ENCODE assay signal across 15 cellular contexts in the genomic region with DNA sequence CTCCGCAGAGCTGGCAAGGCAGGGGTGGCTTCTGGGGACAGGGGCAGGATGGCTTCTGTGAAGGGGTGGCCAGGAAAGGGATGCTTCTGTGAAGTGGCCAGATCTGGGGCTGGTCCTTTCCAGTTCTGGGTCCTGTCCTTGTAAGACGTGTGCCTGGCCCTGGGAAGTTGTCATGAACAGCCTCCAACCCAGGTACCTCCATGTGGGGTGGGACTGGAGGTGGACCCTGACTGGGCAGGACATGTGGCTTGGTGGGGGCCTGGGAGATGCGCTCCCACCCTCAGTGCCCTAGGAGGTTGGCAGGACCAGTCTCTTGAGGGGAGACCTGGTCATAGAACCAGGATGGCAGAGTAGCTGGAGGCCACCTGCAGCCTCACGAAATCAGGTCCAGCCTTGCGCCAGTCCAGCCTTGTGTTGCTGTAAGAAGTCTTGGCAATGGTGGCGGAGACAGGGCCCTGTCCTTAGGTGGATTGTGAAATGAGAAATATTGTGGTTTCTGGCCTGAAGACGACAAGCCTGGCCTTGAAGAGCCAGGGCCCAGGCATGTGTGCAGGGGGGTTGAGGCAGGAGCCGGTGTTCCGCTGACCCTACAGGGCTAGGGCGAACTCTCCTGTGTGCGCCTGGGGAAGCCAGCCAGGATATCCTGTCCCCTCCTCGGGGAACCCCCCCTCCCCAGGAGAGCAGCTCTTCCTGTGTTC. TPM values are rescaled to one million over a fixed set of nuclear protein-coding genes. Genes with fewer than 3 reads are reported as not detected.
DNase-seq lines count a peak whose midpoint lies in the region; ATAC-seq and TF ChIP-seq lines count a peak whose summit lies in the region.
"Had no signal": no experiment of that assay in that cellular context is flagged by ENCODE, and none has a peak within 500 bp of the region (broad histone marks: within the 10 kb centered on the region; RNA-seq: fewer than 3 reads in every experiment).

No MANE protein-coding gene starts in this region.

- no peaks in the 10 kb centered on the region for H3K27me3 Mint-ChIP-seq in activated naive CD4-positive, alpha-beta T cell treated with anti-CD3 and anti-CD28 coated beads, Interleukin-2, amount 50 U/mL, for 24 hours
- H3K27me3 Mint-ChIP-seq in osteocyte (ENCODE audit: unreplicated experiment) = peaks cover 34% of the 10 kb centered on the region

- H3K9me2 ChIP-seq in MM.1S (replicated peaks; ENCODE audit: insufficient read depth, low read length) = no peaks in the 10 kb centered on the region

- peaks cover 32 to 47% (median 40%) of the 10 kb centered on the region in 10 experiments for H3K4me1 ChIP-seq in BLaER1 treated with 17β-estradiol and CSF1 and Interleukin-3, amounts not matched to agents 10 nM and 100 nM
- H3K4me1 ChIP-seq in MM.1S (ENCODE audit: low read length) (peaks cover 14% of the 10 kb centered on the region), mucosa of rectum (ENCODE audit: control insufficient read depth in 2 of 2, insufficient read depth in 2 of 2, low read length in 2 of 2) (peaks cover 24 to 28% of the 10 kb centered on the region in 2 donors)

- peak overlapping the region; percentile 24 to 78 (median 66); a peak in 21 of 22 replicates for H3K27ac ChIP-seq in BLaER1 treated with 17β-estradiol and CSF1 and Interleukin-3, amounts not matched to agents 10 nM and 100 nM
- H3K27ac ChIP-seq in MM.1S (ENCODE audit: low read length) (no peak overlapping the region), mucosa of rectum (ENCODE audit: low read depth in 2 of 2, low read length in 2 of 2) (no peak overlapping the region)
- H3K27ac ChIP-seq: cardiac muscle cell had no signal

- H3K4me3 ChIP-seq in BLaER1 treated with 17β-estradiol and CSF1 and Interleukin-3, amounts not matched to agents 10 nM and 100 nM = peak overlapping the region; percentile 28 to 81 (median 70); a peak in 19 of 20 replicates
- H3K4me3 ChIP-seq in MM.1S (ENCODE audit: low read length) (no peak overlapping the region), mucosa of rectum (ENCODE audit: low read length in 2 of 2) (peak overlapping the region; percentile 37 to 63)
- H3K4me3 ChIP-seq: cardiac muscle cell had no signal

- H3K9me3 ChIP-seq in BLaER1 treated with 17β-estradiol and CSF1 and Interleukin-3, amounts not matched to agents 10 nM and 100 nM (replicated peaks in 1 of 11) = no peaks in the 10 kb centered on the region
- no peaks in the 10 kb centered on the region for H3K9me3 ChIP-seq in MM.1S (replicated peaks; ENCODE audit: insufficient read depth, low read length)
- no peaks in the 10 kb centered on the region for H3K9me3 ChIP-seq in mucosa of rectum (ENCODE audit: control insufficient read depth in 2 of 2, low read length in 2 of 2)

- H3F3A ChIP-seq in MM.1S (ENCODE audit: insufficient read depth, low read length) = peaks cover 5% of the 10 kb centered on the region; the same call in 1 of the 2 replicates

- peak overlapping the region; percentile 90 for H3K4me3 Mint-ChIP-seq in activated naive CD4-positive, alpha-beta T cell treated with anti-CD3 and anti-CD28 coated beads, Interleukin-2, amount 50 U/mL, for 24 hours
- no peak overlapping the region for H3K4me3 Mint-ChIP-seq in osteocyte (ENCODE audit: unreplicated experiment)

- peak overlapping the region; percentile 86 to 99 (median 97) for H3K4me2 ChIP-seq in BLaER1 treated with 17β-estradiol and CSF1 and Interleukin-3, amounts not matched to agents 10 nM and 100 nM
- H3K4me2 ChIP-seq in MM.1S (ENCODE audit: low read depth, low read length) = peak overlapping the region; percentile 96

- no peak for TF ChIP-seq CTCF in MM.1S (IDR thresholded peaks at IDR 0.05; ENCODE audit: low read length)
- TF ChIP-seq CTCF in osteocyte (IDR thresholded peaks at IDR 0.05) = no peak

- H3K9ac ChIP-seq in BLaER1 treated with 17β-estradiol and CSF1 and Interleukin-3, amounts not matched to agents 10 nM and 100 nM = peak overlapping the region; percentile 33 to 83 (median 76); a peak in 20 of 22 replicates
- H3K9ac ChIP-seq in MM.1S (ENCODE audit: low read length) (no peak overlapping the region), mucosa of rectum (ENCODE audit: low read depth in 1 of 2, low read length in 2 of 2) (peak overlapping the region; percentile 32 to 74)

- no peaks in the 10 kb centered on the region; a peak in 1 of 22 replicates for H3K36me3 ChIP-seq in BLaER1 treated with 17β-estradiol and CSF1 and Interleukin-3, amounts not matched to agents 10 nM and 100 nM
- no peaks in the 10 kb centered on the region for H3K36me3 ChIP-seq in MM.1S (replicated peaks; ENCODE audit: insufficient read depth, low read length)
- H3K36me3 ChIP-seq in mucosa of rectum (ENCODE audit: control insufficient read depth in 2 of 2, insufficient read depth in 2 of 2, low read length in 2 of 2) = no peaks in the 10 kb centered on the region
- H3K36me3 ChIP-seq: cardiac muscle cell, tibial nerve had no signal

- H3K79me2 ChIP-seq in MM.1S (ENCODE audit: low read length) = peaks cover 56% of the 10 kb centered on the region

- peaks cover 41% of the 10 kb centered on the region for H3K4me1 Mint-ChIP-seq in activated naive CD4-positive, alpha-beta T cell treated with anti-CD3 and anti-CD28 coated beads, Interleukin-2, amount 50 U/mL, for 24 hours
- no peaks in the 10 kb centered on the region for H3K4me1 Mint-ChIP-seq in osteocyte (ENCODE audit: unreplicated experiment)

- peaks cover 1% of the 10 kb centered on the region for H3K36me3 Mint-ChIP-seq in activated naive CD4-positive, alpha-beta T cell treated with anti-CD3 and anti-CD28 coated beads, Interleukin-2, amount 50 U/mL, for 24 hours
- H3K36me3 Mint-ChIP-seq in osteocyte (ENCODE audit: unreplicated experiment) = peaks cover 2% of the 10 kb centered on the region

- H3K27ac Mint-ChIP-seq in activated naive CD4-positive, alpha-beta T cell treated with anti-CD3 and anti-CD28 coated beads, Interleukin-2, amount 50 U/mL, for 24 hours = peak overlapping the region; percentile 24
- H3K27ac Mint-ChIP-seq in osteocyte (ENCODE audit: unreplicated experiment) = no peak overlapping the region
- H3K27ac Mint-ChIP-seq: progenitor cell of endocrine pancreas had no signal

- no peaks in the 10 kb centered on the region for H3K9me3 Mint-ChIP-seq in activated naive CD4-positive, alpha-beta T cell treated with anti-CD3 and anti-CD28 coated beads, Interleukin-2, amount 50 U/mL, for 24 hours
- peaks cover 6% of the 10 kb centered on the region for H3K9me3 Mint-ChIP-seq in osteocyte (ENCODE audit: unreplicated experiment)

- peaks cover 0 to 33% (median 6%) of the 10 kb centered on the region in 11 experiments; a peak in 9 of 22 replicates for H4K20me1 ChIP-seq in BLaER1 treated with 17β-estradiol and CSF1 and Interleukin-3, amounts not matched to agents 10 nM and 100 nM
- H4K20me1 ChIP-seq in MM.1S (ENCODE audit: insufficient read depth, low read length) = no peaks in the 10 kb centered on the region

- peaks cover 0 to 37% (median 15%) of the 10 kb centered on the region in 11 experiments; a peak in 18 of 22 replicates for H3K27me3 ChIP-seq in BLaER1 treated with 17β-estradiol and CSF1 and Interleukin-3, amounts not matched to agents 10 nM and 100 nM
- H3K27me3 ChIP-seq in MM.1S (replicated peaks; ENCODE audit: insufficient read depth, low read length) (peaks cover 5% of the 10 kb centered on the region; the same call in 1 of the 2 replicates), mucosa of rectum (ENCODE audit: control insufficient read depth in 2 of 2, insufficient read depth in 2 of 2, low read length in 2 of 2) (no peaks in the 10 kb centered on the region)

- no peak for DNase-seq in MM.1S
- DNase-seq in NCI-H524 (lab: John Stamatoyannopoulos, UW) = no peak
- DNase-seq in AG08395 (ENCODE audit: low spot score) = no peak
- DNase-seq in osteocyte (ENCODE audit: extremely low spot score, unreplicated experiment) = no peak
- DNase-seq: HCEC 1CT, NCI-H1092, NCI-H526 treated with DMSO at 0.1 percent for 48 hours had no signal

- no peak overlapping the region for H2AFZ ChIP-seq in MM.1S (ENCODE audit: low read length)

- no peak for ATAC-seq in HG02571 (IDR thresholded peaks at IDR 0.05; ENCODE audit: unreplicated experiment)
- ATAC-seq: SK-N-SH treated with all-trans-retinoic acid at 6 μM for 48 hours had no signal

RNA-seq across cellular contexts. Expression of a gene that starts 2.6 kb away (rescaled TPM):
- total RNA-seq in osteocyte = 0.16 TPM in 1 of 2 replicates, not detected in the other

RNA-seq across cellular contexts. Expression of a gene that starts 3.1 kb away (rescaled TPM):
- total RNA-seq in osteocyte = not detected in 2 replicates
- total RNA-seq: tibial nerve had no signal

RNA-seq across cellular contexts. Expression of a gene that starts 46.9 kb away (rescaled TPM):
- 50.6 and 54.5 TPM in 2 replicates for total RNA-seq in osteocyte

Comparison
In these comparisons a context has a peak if more than half of its experiments do, and no peak if none do; other contexts are left out.
1. H3K27ac ChIP-seq: peak in BLaER1 treated with 17β-estradiol and CSF1 and Interleukin-3, amounts not matched to agents 10 nM and 100 nM (11 of 11); none in MM.1S (single experiment) and mucosa of rectum (0 of 2).